22 cellular contexts compared by ENCODE assay signal in genomic region chr7:95921543-95921942, GRCh38.
DNase-seq lines count a peak whose midpoint lies in the region; ATAC-seq, FAIRE-seq and TF ChIP-seq lines count a peak whose summit lies in the region.
"Had no signal": no experiment of that assay in that cellular context is flagged by ENCODE, and none has a peak within 500 bp of the region (broad histone marks: within the 10 kb centered on the region; RNA-seq: fewer than 3 reads in every experiment).

No MANE protein-coding gene starts in this region.

- no peak for ATAC-seq in activated CD4-positive, CD25-positive, alpha-beta regulatory T cell treated with anti-CD3 and anti-CD28 coated beads, Interleukin-2, amount 50 U/mL, for 24 hours
- ATAC-seq: GM23338, heart right ventricle, HepG2, lower lobe of right lung, pancreas had no signal

- DNase-seq in COLO829 (ENCODE audit: low spot score) (peak; percentile 29), H54 (ENCODE audit: insufficient read length, low spot score) (no peak), RPMI7951 (ENCODE audit: low read depth) (peak; percentile 56), foreskin fibroblast (peak; percentile 7 to 23), T-helper 9 cell (no peak), GF-D8 (lab: John Stamatoyannopoulos, UW) (no peak)
- DNase-seq: activated B cell treated with CpG ODN at 0.5 μM for 24 hours; activated effector memory CD4-positive, alpha-beta T cell treated with anti-CD3 and anti-CD28 coated beads, Interleukin-2, amount 50 U/mL, for 16 hours; amniotic stem cell; BE2C; esophagus squamous epithelium; heart right ventricle; lower lobe of right lung; MG63; NCI-H2227 treated with DMSO at 0.1 percent for 48 hours; pancreas; SJCRH30; stimulated activated CD4-positive, alpha-beta T cell treated with anti-CD3 and anti-CD28 coated beads, Interleukin-2, amount 100 ng/mL, for 48 hours; uterus had no signal

- TF ChIP-seq POLR2A in H54 (IDR thresholded peaks at IDR 0.05; ENCODE audit: low read depth, low read length): no peak

- H3K4me3 ChIP-seq in foreskin fibroblast (ENCODE audit: low read depth in 1 of 2, low read length in 2 of 2): no peak overlapping the region
- H3K4me3 ChIP-seq: esophagus squamous epithelium, GM23338, heart right ventricle, lower lobe of right lung, MG63, pancreas, SJCRH30, uterus had no signal

- TF ChIP-seq CTCF in foreskin fibroblast (IDR thresholded peaks at IDR 0.05; ENCODE audit: low read depth, low read length): no peak

- FAIRE-seq in H54 (lab: Jason Lieb, UNC): peak; percentile 23
- FAIRE-seq: HepG2, pancreas had no signal

Comparison
In these comparisons a context has a peak if more than half of its experiments do, and no peak if none do; other contexts are left out.
1. DNase-seq: peak in COLO829 (single experiment), RPMI7951 (single experiment) and foreskin fibroblast (2 of 2); none in H54 (single experiment), T-helper 9 cell (single experiment) and GF-D8 (single experiment).